ENCODE assay signal across 15 cellular contexts in the genomic region with DNA sequence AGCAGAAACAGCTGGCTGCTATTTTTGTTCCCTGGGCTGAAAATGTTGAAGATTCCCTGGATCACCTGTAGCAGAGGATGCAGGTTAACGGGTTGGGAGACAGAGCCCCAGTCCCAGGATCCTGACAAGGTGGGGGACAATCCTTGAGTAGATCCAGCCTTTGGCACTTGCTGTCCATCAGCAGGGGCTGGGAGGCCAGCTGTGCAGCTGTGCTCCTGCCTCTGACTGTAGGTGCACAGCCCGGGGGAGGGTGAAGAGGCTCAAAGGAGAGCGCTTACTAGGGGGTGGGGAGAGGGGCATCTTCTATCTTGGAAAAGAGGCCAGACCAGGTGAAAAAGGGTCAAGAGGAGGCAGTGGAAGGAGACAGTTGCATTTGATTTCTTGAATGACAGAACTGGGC. TPM values are rescaled to one million over a fixed set of nuclear protein-coding genes. Genes with fewer than 3 reads are reported as not detected.
DNase-seq lines count a peak whose midpoint lies in the region; ATAC-seq and TF ChIP-seq lines count a peak whose summit lies in the region.
"Had no signal": no experiment of that assay in that cellular context is flagged by ENCODE, and none has a peak within 500 bp of the region (broad histone marks: within the 10 kb centered on the region; RNA-seq: fewer than 3 reads in every experiment).

No MANE protein-coding gene starts in this region.

- intact Hi-C loops in activated naive CD4-positive, alpha-beta T cell treated with anti-CD3 and anti-CD28 coated beads for 36 hours (cut with micrococcal nuclease), result no loop called here

- peaks cover 41% of the 10 kb centered on the region for H3K4me1 Mint-ChIP-seq in activated naive CD4-positive, alpha-beta T cell treated with anti-CD3 and anti-CD28 coated beads for 36 hours (ENCODE audit: low read depth)
- H3K4me1 Mint-ChIP-seq in effector memory CD8-positive, alpha-beta T cell (ENCODE audit: low read depth in 2 of 2), result peaks cover 44 to 50% of the 10 kb centered on the region in 2 donors

- CTCF ChIA-PET in activated naive CD4-positive, alpha-beta T cell treated with anti-CD3 and anti-CD28 coated beads for 36 hours (lab: Charles Lee), result no interaction called here

- peaks cover 17% of the 10 kb centered on the region for H3K36me3 Mint-ChIP-seq in activated naive CD4-positive, alpha-beta T cell treated with anti-CD3 and anti-CD28 coated beads for 36 hours (ENCODE audit: low read depth)
- peaks cover 24% of the 10 kb centered on the region for H3K36me3 Mint-ChIP-seq in effector memory CD8-positive, alpha-beta T cell (ENCODE audit: insufficient read depth)

- H4K20me1 ChIP-seq in Loucy (ENCODE audit: insufficient read depth, low read length, poor library complexity, severe bottlenecking), result peaks cover 10% of the 10 kb centered on the region

- no peaks in the 10 kb centered on the region for H3K27me3 Mint-ChIP-seq in activated naive CD4-positive, alpha-beta T cell treated with anti-CD3 and anti-CD28 coated beads for 36 hours (ENCODE audit: low read depth)
- H3K27me3 Mint-ChIP-seq in effector memory CD8-positive, alpha-beta T cell, result no peaks in the 10 kb centered on the region

- H3K4me1 ChIP-seq in Loucy (ENCODE audit: insufficient read depth, low read length, poor library complexity, severe bottlenecking), result peaks cover 11% of the 10 kb centered on the region
- H3K4me1 ChIP-seq in skeletal muscle satellite cell (ENCODE audit: control insufficient read depth, insufficient read depth, low read length), result peaks cover 26% of the 10 kb centered on the region
- H3K4me1 ChIP-seq: foreskin keratinocyte had no signal

- H3K9ac ChIP-seq in Loucy (ENCODE audit: low read depth, low read length, poor library complexity, severe bottlenecking), result no peak overlapping the region
- peak overlapping the region; percentile 16 for H3K9ac ChIP-seq in skeletal muscle satellite cell (ENCODE audit: low read depth, low read length)

- no peaks in the 10 kb centered on the region for H3K9me3 ChIP-seq in Loucy (ENCODE audit: insufficient read depth, low read depth, low read length)
- H3K9me3 ChIP-seq in skeletal muscle satellite cell (replicated peaks; ENCODE audit: low read length), result no peaks in the 10 kb centered on the region
- H3K9me3 ChIP-seq: Peyer's patch had no signal

- DNase-seq in activated naive CD4-positive, alpha-beta T cell treated with anti-CD3 and anti-CD28 coated beads for 36 hours, result no peak
- no peak for DNase-seq in activated naive CD4-positive, alpha-beta T cell (lab: John Stamatoyannopoulos, UW)
- DNase-seq in effector memory CD8-positive, alpha-beta T cell, result no peak
- DNase-seq in GDM1 (lab: John Stamatoyannopoulos, UW), result no peak
- DNase-seq in NCI-H2081 (lab: John Stamatoyannopoulos, UW), result no peak
- DNase-seq in HuH-7.5 (ENCODE audit: low spot score), result no peak
- DNase-seq: ACHN; activated CD8-positive, alpha-beta memory T cell treated with anti-CD3 and anti-CD28 coated beads, Interleukin-2, amount 50 U/mL, for 48 hours; amniotic stem cell; foreskin keratinocyte; H7; NCI-H774 had no signal

- no peaks in the 10 kb centered on the region for H3K9me3 Mint-ChIP-seq in activated naive CD4-positive, alpha-beta T cell treated with anti-CD3 and anti-CD28 coated beads for 36 hours
- H3K9me3 Mint-ChIP-seq in effector memory CD8-positive, alpha-beta T cell, result no peaks in the 10 kb centered on the region

- ATAC-seq in effector memory CD8-positive, alpha-beta T cell (replicated peaks), result no peak
- ATAC-seq: foreskin keratinocyte had no signal

- TF ChIP-seq CTCF in Loucy (conservative IDR thresholded peaks at IDR 0.05; ENCODE audit: low read length), result no peak

- H3K36me3 ChIP-seq in Loucy (ENCODE audit: insufficient read depth, low read length), result no peaks in the 10 kb centered on the region; the same call in 1 of the 2 replicates
- H3K36me3 ChIP-seq in skeletal muscle satellite cell (ENCODE audit: insufficient read depth, low read length), result peaks cover 58% of the 10 kb centered on the region

- H3K27me3 ChIP-seq in Loucy (ENCODE audit: insufficient read depth, low read length, poor library complexity, severe bottlenecking), result no peaks in the 10 kb centered on the region
- H3K27me3 ChIP-seq in skeletal muscle satellite cell (ENCODE audit: control insufficient read depth, insufficient read depth, low read length), result no peaks in the 10 kb centered on the region
- H3K27me3 ChIP-seq: foreskin keratinocyte, Peyer's patch had no signal

- no peak overlapping the region for H3K4me3 Mint-ChIP-seq in activated naive CD4-positive, alpha-beta T cell treated with anti-CD3 and anti-CD28 coated beads for 36 hours
- H3K4me3 Mint-ChIP-seq in effector memory CD8-positive, alpha-beta T cell, result no peak overlapping the region

- H3K4me2 ChIP-seq in Loucy (ENCODE audit: low read depth, low read length, poor library complexity, severe bottlenecking), result peak overlapping the region; percentile 40
- no peak overlapping the region for H3K4me2 ChIP-seq in skeletal muscle satellite cell (ENCODE audit: low read length)

- peak overlapping the region; percentile 50 for H3K27ac Mint-ChIP-seq in activated naive CD4-positive, alpha-beta T cell treated with anti-CD3 and anti-CD28 coated beads for 36 hours
- H3K27ac Mint-ChIP-seq in effector memory CD8-positive, alpha-beta T cell, result peak overlapping the region; percentile 18 to 66

- H2AFZ ChIP-seq in Loucy (ENCODE audit: low read length), result no peak overlapping the region

- H3K79me2 ChIP-seq in Loucy (ENCODE audit: insufficient read depth, low read length), result peaks cover 17% of the 10 kb centered on the region; the same call in 1 of the 2 replicates

- no peaks in the 10 kb centered on the region for H3F3A ChIP-seq in Loucy (ENCODE audit: low read depth)

- H3K4me3 ChIP-seq in Loucy (ENCODE audit: low read length, poor library complexity, severe bottlenecking) (no peak overlapping the region), skeletal muscle satellite cell (ENCODE audit: low read length) (no peak overlapping the region)
- H3K4me3 ChIP-seq: Peyer's patch had no signal

- H3K9me2 ChIP-seq in Loucy (replicated peaks; ENCODE audit: low read depth, low read length), result no peaks in the 10 kb centered on the region

RNA-seq across cellular contexts. Expression of a gene that starts 3.5 kb away (rescaled TPM):
- total RNA-seq in activated naive CD4-positive, alpha-beta T cell treated with anti-CD3 and anti-CD28 coated beads for 36 hours, result 100 to 1,000 TPM; 142 to 147 TPM
- 64.1 and 139 TPM in 2 replicates for total RNA-seq in skeletal muscle satellite cell (2012; rRNA removed)

RNA-seq across cellular contexts. Expression of a gene that starts 10.6 kb away (rescaled TPM):
- 1 to 10 TPM in 1 of 2 experiments, under 1 TPM in 1; 0.37 to 1.3 TPM for total RNA-seq in activated naive CD4-positive, alpha-beta T cell treated with anti-CD3 and anti-CD28 coated beads for 36 hours
- 1.0 and 3.5 TPM in 2 replicates for total RNA-seq in skeletal muscle satellite cell (2012; rRNA removed)

RNA-seq across cellular contexts. Expression of a gene that starts 22.9 kb away (rescaled TPM):
- 10 to 100 TPM; 41.2 to 42.2 TPM for total RNA-seq in activated naive CD4-positive, alpha-beta T cell treated with anti-CD3 and anti-CD28 coated beads for 36 hours
- 75.3 and 151 TPM in 2 replicates for total RNA-seq in skeletal muscle satellite cell (2012; rRNA removed)

RNA-seq across cellular contexts. Expression of a gene that starts 34.1 kb away (rescaled TPM):
- total RNA-seq in activated naive CD4-positive, alpha-beta T cell treated with anti-CD3 and anti-CD28 coated beads for 36 hours, result 10 to 100 TPM; 87.4 to 87.8 TPM
- total RNA-seq in skeletal muscle satellite cell (2012; rRNA removed), result 12.7 and 16.5 TPM in 2 replicates

RNA-seq across cellular contexts. Expression of a gene that starts 46.8 kb away (rescaled TPM):
- 10 to 100 TPM; 20.8 to 22.4 TPM for total RNA-seq in activated naive CD4-positive, alpha-beta T cell treated with anti-CD3 and anti-CD28 coated beads for 36 hours
- total RNA-seq in skeletal muscle satellite cell (2012; rRNA removed), result 191 and 225 TPM in 2 replicates
